8 cellular contexts compared by ENCODE assay signal in the genomic region with DNA sequence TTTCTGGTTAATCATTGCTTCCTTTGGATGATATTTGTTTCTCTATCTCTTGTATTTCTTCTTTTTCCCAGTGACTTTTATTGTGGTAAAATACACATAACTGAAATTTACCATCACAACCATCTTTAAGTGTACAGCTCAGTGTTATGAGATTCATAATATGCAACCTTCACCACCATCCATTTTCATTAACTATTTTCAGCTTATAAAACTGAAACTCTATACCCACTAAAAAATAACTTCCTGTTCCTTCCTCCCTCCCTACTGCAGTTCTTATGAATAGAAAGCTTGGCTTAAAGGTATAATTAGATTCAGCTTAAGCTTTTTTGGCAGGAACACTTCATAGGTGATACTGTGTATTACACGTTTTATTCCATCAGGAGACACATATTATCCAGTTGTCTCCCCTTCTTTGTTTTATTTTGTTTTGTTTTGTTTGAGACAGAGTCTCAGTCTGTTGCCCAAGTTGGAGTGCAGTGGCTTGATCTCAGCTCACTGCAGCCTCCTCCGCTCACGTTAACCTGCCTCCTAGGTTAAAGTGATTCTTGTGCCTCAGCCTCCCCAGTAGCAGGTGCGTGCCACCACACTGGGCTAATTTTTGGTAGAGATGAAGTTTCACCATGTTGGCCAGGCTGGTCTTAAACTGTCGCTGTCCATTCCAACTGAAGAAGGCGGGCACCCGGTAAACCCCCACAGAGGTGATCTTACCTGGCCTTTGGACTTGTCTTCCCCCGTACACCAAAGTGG. TPM values are rescaled to one million over a fixed set of nuclear protein-coding genes. Genes with fewer than 3 reads are reported as not detected.
DNase-seq lines count a peak whose midpoint lies in the region; ATAC-seq and TF ChIP-seq lines count a peak whose summit lies in the region.

No MANE protein-coding gene starts in this region.

- no peak for TF ChIP-seq CTCF in gastrocnemius medialis (IDR thresholded peaks at IDR 0.05 in 4 of 5, conservative IDR thresholded peaks at IDR 0.05 in 1 of 5)

- H3K4me3 ChIP-seq in gastrocnemius medialis = no peak overlapping the region

- no peaks in the 10 kb centered on the region for H3K36me3 ChIP-seq in gastrocnemius medialis

- no peaks in the 10 kb centered on the region for H3K9me3 Mint-ChIP-seq in activated naive CD4-positive, alpha-beta T cell treated with anti-CD3 and anti-CD28 coated beads, Interleukin-2, amount 50 U/mL, for 72 hours

- H3K9me3 ChIP-seq in gastrocnemius medialis = no peaks in the 10 kb centered on the region

- H3K27me3 ChIP-seq in gastrocnemius medialis = no peaks in the 10 kb centered on the region

- ATAC-seq in activated naive CD4-positive, alpha-beta T cell treated with anti-CD3 and anti-CD28 coated beads, Interleukin-2, amount 50 U/mL, for 72 hours = peak; percentile 20 to 77
- ATAC-seq in HG02759 (IDR thresholded peaks at IDR 0.05; ENCODE audit: unreplicated experiment) = peak; percentile 88
- peak; percentile 49 for ATAC-seq in stimulated activated naive CD8-positive, alpha-beta T cell treated with anti-CD3 and anti-CD28 coated beads, Interleukin-15, Interleukin-2, amounts not matched to agents 100 U/mL and 50 U/mL, for 24 hours
- no peak for ATAC-seq in gastrocnemius medialis

- intact Hi-C loops in gastrocnemius medialis (cut with DNase I; ENCODE audit: low total_unique reads) = no loop called here

- H3K27ac ChIP-seq in gastrocnemius medialis = no peak overlapping the region

- no peaks in the 10 kb centered on the region for H3K4me1 ChIP-seq in gastrocnemius medialis

- in situ Hi-C loops in gastrocnemius medialis (cut with MboI; ENCODE audit: low sequenced_read_pairs in 4 of 4) = loop anchor here in 1 of 4 donors (25.0 kb wide), 1 partner anchor 644 kb away; no protein-coding TSS in a partner anchor

- peak overlapping the region in 1 of 2 donors; percentile 0 for H3K27ac Mint-ChIP-seq in activated naive CD4-positive, alpha-beta T cell treated with anti-CD3 and anti-CD28 coated beads, Interleukin-2, amount 50 U/mL, for 72 hours

- peaks cover 5 to 15% of the 10 kb centered on the region in 2 donors for H3K36me3 Mint-ChIP-seq in activated naive CD4-positive, alpha-beta T cell treated with anti-CD3 and anti-CD28 coated beads, Interleukin-2, amount 50 U/mL, for 72 hours

- no peak for TF ChIP-seq POLR2A in gastrocnemius medialis (IDR thresholded peaks at IDR 0.05)

- DNase-seq in activated naive CD4-positive, alpha-beta T cell treated with anti-CD3 and anti-CD28 coated beads, Interleukin-2, amount 50 U/mL, for 72 hours (ENCODE audit: low spot score in 2 of 2) = no peak
- no peak for DNase-seq in activated naive CD4-positive, alpha-beta T cell treated with anti-CD3 and anti-CD28 coated beads, Interleukin-2, amount 50 U/mL, for 16 hours
- DNase-seq in NCI-H2107 treated with DMSO at 0.1 percent for 48 hours (lab: John Stamatoyannopoulos, UW; ENCODE audit: unreplicated experiment) = peak; percentile 71
- no peak for DNase-seq in stimulated activated naive CD8-positive, alpha-beta T cell treated with anti-CD3 and anti-CD28 coated beads, Interleukin-15, Interleukin-2, amounts not matched to agents 100 U/mL and 50 U/mL, for 24 hours
- no peak for DNase-seq in cortex of kidney (lab: John Stamatoyannopoulos, UW)
- DNase-seq in gastrocnemius medialis = no peak
- DNase-seq in DMS114 treated with DMSO at 0.1 percent for 48 hours (lab: John Stamatoyannopoulos, UW; ENCODE audit: unreplicated experiment) = no peak

RNA-seq across cellular contexts. Expression of gene NOPCHAP1, which starts 45.1 kb away (rescaled TPM):
- total RNA-seq in activated naive CD4-positive, alpha-beta T cell treated with anti-CD3 and anti-CD28 coated beads, Interleukin-2, amount 50 U/mL, for 72 hours = 10 to 100 TPM; 25.2 to 36.6 TPM
- total RNA-seq in gastrocnemius medialis = 1 to 10 TPM; 2.5 to 5.0 (median 3.3) TPM

RNA-seq across cellular contexts. Expression of gene ALDH1L2, which starts 53.0 kb away (rescaled TPM):
- 1 to 10 TPM in 1 of 2 donors, under 1 TPM in 1; 0.36 to 5.7 TPM for total RNA-seq in activated naive CD4-positive, alpha-beta T cell treated with anti-CD3 and anti-CD28 coated beads, Interleukin-2, amount 50 U/mL, for 72 hours
- total RNA-seq in gastrocnemius medialis = 1 to 10 TPM in 3 of 4 donors, under 1 TPM in 1; 0.95 to 4.0 (median 1.7) TPM

Comparison
In these comparisons a context has a peak if more than half of its experiments do, and no peak if none do; other contexts are left out.
1. ATAC-seq: peak in activated naive CD4-positive, alpha-beta T cell treated with anti-CD3 and anti-CD28 coated beads, Interleukin-2, amount 50 U/mL, for 72 hours (2 of 2), HG02759 (single experiment) and stimulated activated naive CD8-positive, alpha-beta T cell treated with anti-CD3 and anti-CD28 coated beads, Interleukin-15, Interleukin-2, amounts not matched to agents 100 U/mL and 50 U/mL, for 24 hours (single experiment); none in gastrocnemius medialis (0 of 2).
2. RNA of gene NOPCHAP1, which starts 45.1 kb away (total RNA-seq): 25.2 to 36.6 TPM in activated naive CD4-positive, alpha-beta T cell treated with anti-CD3 and anti-CD28 coated beads, Interleukin-2, amount 50 U/mL, for 72 hours; 2.5 to 5.0 TPM in gastrocnemius medialis; every median in the first group is over 4 times any median in the second.